ENCODE assay signal across 17 cellular contexts in genomic region chr6:33136310-33136895, GRCh38. TPM values are rescaled to one million over a fixed set of nuclear protein-coding genes. Genes with fewer than 3 reads are reported as not detected.
DNase-seq lines count a peak whose midpoint lies in the region; ATAC-seq and TF ChIP-seq lines count a peak whose summit lies in the region.
"Had no signal": no experiment of that assay in that cellular context is flagged by ENCODE, and none has a peak within 500 bp of the region (broad histone marks: within the 10 kb centered on the region; RNA-seq: fewer than 3 reads in every experiment).

No MANE protein-coding gene starts in this region.

- in situ Hi-C loops in SK-MEL-5 (cut with HindIII; ENCODE audit: low pct_unique_long_range_greater_than_20kb, low sequenced_read_pairs) = no loop called here

- ATAC-seq in T-cell (replicated peaks in 1 of 4) = no peak
- no peak for ATAC-seq in GM21360 (IDR thresholded peaks at IDR 0.05; ENCODE audit: unreplicated experiment)
- no peak for ATAC-seq in HG03442 (IDR thresholded peaks at IDR 0.05; ENCODE audit: unreplicated experiment)
- ATAC-seq: A549; CD8-positive, alpha-beta T cell; HepG2 had no signal

- no peaks in the 10 kb centered on the region for H3K9me2 ChIP-seq in Loucy (replicated peaks; ENCODE audit: low read depth, low read length)

- H4K20me1 ChIP-seq in Loucy (ENCODE audit: insufficient read depth, low read length, poor library complexity, severe bottlenecking) = no peaks in the 10 kb centered on the region

- peak overlapping the region; percentile 91 for H3K27ac Mint-ChIP-seq in nephron progenitor cell
- H3K27ac Mint-ChIP-seq in T-cell = no peak overlapping the region
- H3K27ac Mint-ChIP-seq: CD8-positive, alpha-beta T cell; HFFc6 had no signal

- H3K4me1 Mint-ChIP-seq in nephron progenitor cell (peaks cover 31% of the 10 kb centered on the region), T-cell (no peaks in the 10 kb centered on the region)

- no peaks in the 10 kb centered on the region for H3K27me3 ChIP-seq in Loucy (ENCODE audit: insufficient read depth, low read length, poor library complexity, severe bottlenecking)

- H3F3A ChIP-seq in Loucy (ENCODE audit: low read depth) = no peaks in the 10 kb centered on the region

- H3K9ac ChIP-seq in Loucy (ENCODE audit: low read depth, low read length, poor library complexity, severe bottlenecking) = no peak overlapping the region

- no peak for TF ChIP-seq CTCF in Loucy (conservative IDR thresholded peaks at IDR 0.05; ENCODE audit: low read length)
- TF ChIP-seq CTCF in nephron progenitor cell (IDR thresholded peaks at IDR 0.05) = no peak

- DNase-seq in SK-MEL-5 (ENCODE audit: low read depth, low spot score) (peak; percentile 20), nephron progenitor cell (no peak), SKM-1 treated with dmso at 0.1 percent for 144 hours (lab: John Stamatoyannopoulos, UW; ENCODE audit: unreplicated experiment) (no peak), T-cell (no peak)
- DNase-seq: BE2C; CD8-positive, alpha-beta T cell; COR-L47; DMS153; DMS79 treated with DMSO at 0.1 percent for 48 hours; EL; HCEC 1CT; HFFc6 had no signal

- POLR2A ChIA-PET in T-cell (lab: Charles Lee) = no interaction called here

- H3K9me3 Mint-ChIP-seq in nephron progenitor cell (peaks cover 3% of the 10 kb centered on the region), T-cell (no peaks in the 10 kb centered on the region)
- H3K9me3 Mint-ChIP-seq: CD8-positive, alpha-beta T cell; HFFc6 had no signal

- H3K36me3 ChIP-seq in Loucy (ENCODE audit: insufficient read depth, low read length) = no peaks in the 10 kb centered on the region
- H3K36me3 ChIP-seq: BE2C had no signal

- no peaks in the 10 kb centered on the region for H3K79me2 ChIP-seq in Loucy (ENCODE audit: insufficient read depth, low read length)

- H3K4me1 ChIP-seq in Loucy (ENCODE audit: insufficient read depth, low read length, poor library complexity, severe bottlenecking) = peaks cover 4% of the 10 kb centered on the region
- H3K4me1 ChIP-seq: A549, BE2C had no signal

- H3K4me2 ChIP-seq in Loucy (ENCODE audit: low read depth, low read length, poor library complexity, severe bottlenecking) = no peak overlapping the region
- H3K4me2 ChIP-seq: A549 had no signal

- no peaks in the 10 kb centered on the region for H3K36me3 Mint-ChIP-seq in nephron progenitor cell (ENCODE audit: low read depth)
- no peaks in the 10 kb centered on the region for H3K36me3 Mint-ChIP-seq in T-cell
- H3K36me3 Mint-ChIP-seq: CD8-positive, alpha-beta T cell had no signal

- H3K9me3 ChIP-seq in Loucy (ENCODE audit: insufficient read depth, low read depth, low read length) = no peaks in the 10 kb centered on the region
- H3K9me3 ChIP-seq: A549, BE2C had no signal

- H3K4me3 ChIP-seq in Loucy (ENCODE audit: low read length, poor library complexity, severe bottlenecking) = no peak overlapping the region
- H3K4me3 ChIP-seq: A549 had no signal

- peak overlapping the region; percentile 47 for H3K4me3 Mint-ChIP-seq in nephron progenitor cell
- H3K4me3 Mint-ChIP-seq in T-cell = no peak overlapping the region
- H3K4me3 Mint-ChIP-seq: CD8-positive, alpha-beta T cell; HFFc6 had no signal

- H2AFZ ChIP-seq in Loucy (ENCODE audit: low read length) = 0 out of 2 replicates have a peak overlapping the region, but pooled peaks have one; percentile 64

- H3K27me3 Mint-ChIP-seq in nephron progenitor cell (ENCODE audit: low read depth, poor library complexity) (peaks cover 32% of the 10 kb centered on the region), T-cell (peaks cover 20 to 29% of the 10 kb centered on the region in 2 donors)

- CTCF ChIA-PET in T-cell (lab: Charles Lee) = no interaction called here

RNA-seq across cellular contexts. Expression of gene COL11A2, which starts 55.9 kb away (rescaled TPM):
- 0.42 and 0.98 TPM in 2 replicates for total RNA-seq in SK-MEL-5 (2014; rRNA removed; shearing (Covaris generic))
- polyA plus RNA-seq in SK-MEL-5 (2015; cell fraction: cytosol; rRNA removed) = 0.60 and 0.68 TPM in 2 replicates
- polyA plus RNA-seq in SK-MEL-5 (2015; cell fraction: nucleus; rRNA removed) = 12.7 and 14.5 TPM in 2 replicates
- total RNA-seq in T-cell = 1 to 10 TPM; 1.3 to 9.7 (median 2.7) TPM
